In genomic region chr16:11795887-11796226, GRCh38 we compare ENCODE assay signal across 8 cellular contexts. TPM values are rescaled to one million over a fixed set of nuclear protein-coding genes. Genes with fewer than 3 reads are reported as not detected.
DNase-seq lines count a peak whose midpoint lies in the region; ATAC-seq and TF ChIP-seq lines count a peak whose summit lies in the region.

No MANE protein-coding gene starts in this region.

- peaks cover 33% of the 10 kb centered on the region for H4K20me1 ChIP-seq in DND-41 (ENCODE audit: insufficient read depth, low read length)

- WGBS in esophagus, 2 donors = 54 to 60% methylated on average over 8 of the region's 8 CpGs

- peaks cover 55% of the 10 kb centered on the region for H3K4me1 Mint-ChIP-seq in progenitor cell of endocrine pancreas (ENCODE audit: low read depth)

- H3K9me3 Mint-ChIP-seq in progenitor cell of endocrine pancreas (ENCODE audit: low read depth) = no peaks in the 10 kb centered on the region

- peaks cover 6% of the 10 kb centered on the region for H3K36me3 Mint-ChIP-seq in progenitor cell of endocrine pancreas (ENCODE audit: insufficient read depth)

- TF ChIP-seq CTCF in DND-41 (IDR thresholded peaks at IDR 0.05; ENCODE audit: borderline replicate concordance, extremely low read depth, low read length, poor library complexity, severe bottlenecking) (no peak), RWPE2 (IDR thresholded peaks at IDR 0.05; ENCODE audit: poor library complexity, severe bottlenecking) (no peak), progenitor cell of endocrine pancreas (IDR thresholded peaks at IDR 0.05; ENCODE audit: unreplicated experiment) (no peak)

- H3K4me3 Mint-ChIP-seq in progenitor cell of endocrine pancreas (ENCODE audit: low read depth) = peak overlapping the region; percentile 87

- ATAC-seq in DND-41 (ENCODE audit: insufficient read depth, low read depth) (no peak), RWPE2 (ENCODE audit: low read depth) (no peak)

- peaks cover 77% of the 10 kb centered on the region for H3K79me2 ChIP-seq in DND-41 (ENCODE audit: insufficient read depth, low read length)

- H3K4me2 ChIP-seq in DND-41 (ENCODE audit: insufficient read depth, low read length) = peak overlapping the region; percentile 81

- peak overlapping the region; percentile 61 to 69; a peak in 3 of 4 replicates for H3K4me3 ChIP-seq in DND-41 (ENCODE audit: low read depth in 1 of 2, low read length in 2 of 2)
- H3K4me3 ChIP-seq in RWPE2 (ENCODE audit: severe bottlenecking) = peak overlapping the region; percentile 90
- H3K4me3 ChIP-seq in esophagus (ENCODE audit: low read depth in 1 of 2, low read length in 2 of 2) = peak overlapping the region in 1 of 2 donors; percentile 96

- no peaks in the 10 kb centered on the region for H3K27me3 Mint-ChIP-seq in progenitor cell of endocrine pancreas

- DNase-seq in DND-41 (no peak), RWPE2 (ENCODE audit: low spot score) (no peak), progenitor cell of endocrine pancreas (ENCODE audit: low spot score, unreplicated experiment) (no peak), T1000 (lab: John Stamatoyannopoulos, UW) (no peak), kidney glomerular epithelial cell (lab: John Stamatoyannopoulos, UW) (no peak), HCEC 1CT (no peak)
- no peak for DNase-seq in activated CD8-positive, alpha-beta memory T cell treated with anti-CD3 and anti-CD28 coated beads, Interleukin-2, amount 50 U/mL, for 48 hours

- peaks cover 32% of the 10 kb centered on the region for H3K36me3 ChIP-seq in DND-41 (ENCODE audit: insufficient read depth, low read length)
- peaks cover 44% of the 10 kb centered on the region for H3K36me3 ChIP-seq in RWPE2 (ENCODE audit: low read depth)
- H3K36me3 ChIP-seq in esophagus (ENCODE audit: control insufficient read depth in 2 of 2, insufficient read depth in 2 of 2, low read length in 1 of 2) = peaks cover 0 to 3% of the 10 kb centered on the region in 2 donors

- peak overlapping the region; percentile 91 for H3K9ac ChIP-seq in DND-41 (ENCODE audit: low read depth, low read length)

- H3K9me3 ChIP-seq in DND-41 (ENCODE audit: insufficient read depth, low read length, severe bottlenecking) (no peaks in the 10 kb centered on the region), RWPE2 (ENCODE audit: severe bottlenecking) (no peaks in the 10 kb centered on the region), esophagus (ENCODE audit: control insufficient read depth in 2 of 2, insufficient read depth in 1 of 2, low read depth in 1 of 2, low read length in 1 of 2) (no peaks in the 10 kb centered on the region)

- H3K4me1 ChIP-seq in DND-41 (ENCODE audit: insufficient read depth, low read length) (peaks cover 59% of the 10 kb centered on the region), RWPE2 (ENCODE audit: insufficient read depth, poor library complexity, severe bottlenecking) (peaks cover 11% of the 10 kb centered on the region), esophagus (ENCODE audit: control insufficient read depth in 2 of 2, insufficient read depth in 2 of 2, low read length in 1 of 2) (peaks cover 4 to 7% of the 10 kb centered on the region in 2 donors)

- H3K27ac Mint-ChIP-seq in progenitor cell of endocrine pancreas = peak overlapping the region; percentile 94

- H3K27me3 ChIP-seq in DND-41 (ENCODE audit: insufficient read depth, low read length, poor library complexity) (no peaks in the 10 kb centered on the region), RWPE2 (ENCODE audit: insufficient read depth, poor library complexity, severe bottlenecking) (no peaks in the 10 kb centered on the region), esophagus (ENCODE audit: control insufficient read depth in 1 of 2, insufficient read depth in 2 of 2, low read length in 2 of 2) (no peaks in the 10 kb centered on the region)

- H3K27ac ChIP-seq in DND-41 (ENCODE audit: low read length) = peak overlapping the region; percentile 82
- H3K27ac ChIP-seq in RWPE2 (ENCODE audit: poor library complexity, severe bottlenecking) = peak overlapping the region; percentile 86
- H3K27ac ChIP-seq in esophagus (ENCODE audit: low read depth in 2 of 2, low read length in 1 of 2) = peak overlapping the region; percentile 79 to 96

- H2AFZ ChIP-seq in DND-41 (ENCODE audit: low read depth, low read length) = no peak overlapping the region

RNA-seq across cellular contexts. Expression of gene ZC3H7A, which starts 1.2 kb away (rescaled TPM):
- 10 to 100 TPM; 11.0 to 14.0 TPM for polyA plus RNA-seq in esophagus
- 63.9 and 68.7 TPM in 2 replicates for total RNA-seq in progenitor cell of endocrine pancreas

RNA-seq across cellular contexts. Expression of gene TXNDC11, which starts 53.2 kb away (rescaled TPM):
- 10 to 100 TPM; 21.8 to 24.5 TPM for polyA plus RNA-seq in esophagus
- total RNA-seq in progenitor cell of endocrine pancreas = 24.9 and 30.8 TPM in 2 replicates

RNA-seq across cellular contexts. Expression of gene RSL1D1, which starts 55.5 kb away (rescaled TPM):
- 10 to 100 TPM; 28.8 to 70.5 TPM for polyA plus RNA-seq in esophagus
- 133 and 139 TPM in 2 replicates for total RNA-seq in progenitor cell of endocrine pancreas
